ENCODE assay signal across 26 cellular contexts in genomic region chr21:41435728-41436127, GRCh38. TPM values are rescaled to one million over a fixed set of nuclear protein-coding genes. Genes with fewer than 3 reads are reported as not detected.
DNase-seq lines count a peak whose midpoint lies in the region; ATAC-seq and TF ChIP-seq lines count a peak whose summit lies in the region.
"Had no signal": no experiment of that assay in that cellular context is flagged by ENCODE, and none has a peak within 500 bp of the region (broad histone marks: within the 10 kb centered on the region; RNA-seq: fewer than 3 reads in every experiment).

No MANE protein-coding gene starts in this region.

- TF ChIP-seq POLR2A in heart left ventricle (IDR thresholded peaks at IDR 0.05) (no peak), esophagus muscularis mucosa (IDR thresholded peaks at IDR 0.05; ENCODE audit: low read depth) (no peak)

- H3K4me3 ChIP-seq in right atrium auricular region, result no peak overlapping the region
- H3K4me3 ChIP-seq in heart left ventricle, result no peak overlapping the region
- no peak overlapping the region for H3K4me3 ChIP-seq in esophagus muscularis mucosa
- H3K4me3 ChIP-seq in CD8-positive, alpha-beta T cell (ENCODE audit: low read depth, low read length), result no peak overlapping the region
- H3K4me3 ChIP-seq: K562, SJCRH30 had no signal

- POLR2A ChIA-PET in activated CD4-positive, alpha-beta T cell treated with anti-CD3 and anti-CD28 coated beads, Interleukin-2, amount 10 ng/mL, durations not matched to agents 7 days and 5 days (lab: Charles Lee), result no interaction called here
- POLR2A ChIA-PET in CD8-positive, alpha-beta T cell (lab: Charles Lee), result no interaction called here

- 85 to 95% (median 93%) methylated on average over 6 to 10 of the region's 10 CpGs for WGBS in heart left ventricle, 4 donors
- 98% methylated on average over 10 of the region's 10 CpGs for WGBS in esophagus muscularis mucosa

- no peaks in the 10 kb centered on the region for H3K4me1 ChIP-seq in right atrium auricular region
- H3K4me1 ChIP-seq in heart left ventricle, result no peaks in the 10 kb centered on the region
- no peaks in the 10 kb centered on the region for H3K4me1 ChIP-seq in esophagus muscularis mucosa
- no peaks in the 10 kb centered on the region for H3K4me1 ChIP-seq in CD8-positive, alpha-beta T cell (ENCODE audit: insufficient read depth, low read length)
- H3K4me1 ChIP-seq: BE2C, SJCRH30 had no signal

- no peaks in the 10 kb centered on the region for H3K27me3 Mint-ChIP-seq in activated CD4-positive, alpha-beta T cell treated with anti-CD3 and anti-CD28 coated beads, Interleukin-2, amount 10 ng/mL, durations not matched to agents 7 days and 5 days
- no peaks in the 10 kb centered on the region for H3K27me3 Mint-ChIP-seq in natural killer cell treated with Interleukin-12 subunit alpha and Interleukin-12 subunit beta and Interleukin-15 and Interleukin-18, amount 100 ng/mL, for 72 hours
- no peaks in the 10 kb centered on the region for H3K27me3 Mint-ChIP-seq in activated T-cell treated with anti-CD3 and anti-CD28 coated beads, Interleukin-2, amount 50 U/mL, for 4 hours (ENCODE audit: low read depth)
- no peaks in the 10 kb centered on the region for H3K27me3 Mint-ChIP-seq in CD8-positive, alpha-beta T cell (ENCODE audit: low read depth)

- TF ChIP-seq CTCF in right atrium auricular region (IDR thresholded peaks at IDR 0.05) (no peak), heart left ventricle (IDR thresholded peaks at IDR 0.05) (no peak), esophagus muscularis mucosa (IDR thresholded peaks at IDR 0.05) (no peak)
- no peak for TF ChIP-seq CTCF in CD8-positive, alpha-beta T cell (IDR thresholded peaks at IDR 0.05)

- peaks cover 93% of the 10 kb centered on the region for H3K36me3 Mint-ChIP-seq in activated CD4-positive, alpha-beta T cell treated with anti-CD3 and anti-CD28 coated beads, Interleukin-2, amount 10 ng/mL, durations not matched to agents 7 days and 5 days (ENCODE audit: low read depth)
- peaks cover 31% of the 10 kb centered on the region for H3K36me3 Mint-ChIP-seq in natural killer cell treated with Interleukin-12 subunit alpha and Interleukin-12 subunit beta and Interleukin-15 and Interleukin-18, amount 100 ng/mL, for 72 hours
- H3K36me3 Mint-ChIP-seq in activated T-cell treated with anti-CD3 and anti-CD28 coated beads, Interleukin-2, amount 50 U/mL, for 4 hours (ENCODE audit: insufficient read depth), result peaks cover 70% of the 10 kb centered on the region
- H3K36me3 Mint-ChIP-seq in CD8-positive, alpha-beta T cell, result peaks cover 95% of the 10 kb centered on the region

- peak; percentile 1 for DNase-seq in activated CD4-positive, alpha-beta T cell treated with anti-CD3 and anti-CD28 coated beads, Interleukin-2, amount 10 ng/mL, durations not matched to agents 7 days and 5 days
- no peak for DNase-seq in activated CD4-positive, alpha-beta T cell treated with anti-CD3 and anti-CD28 coated beads, Interleukin-2, amount 50 U/mL, for 1 hour
- peak; percentile 32 for DNase-seq in right atrium auricular region (ENCODE audit: low spot score)
- no peak for DNase-seq in heart left ventricle
- peak; percentile 62 for DNase-seq in esophagus muscularis mucosa (ENCODE audit: extremely low spot score)
- DNase-seq in natural killer cell treated with Interleukin-12 subunit alpha and Interleukin-12 subunit beta and Interleukin-15 and Interleukin-18, amount 100 ng/mL, for 72 hours (ENCODE audit: low spot score), result no peak
- no peak for DNase-seq in activated T-cell treated with anti-CD3 and anti-CD28 coated beads, Interleukin-2, amount 50 U/mL, for 4 hours
- DNase-seq in CD8-positive, alpha-beta T cell, result no peak
- DNase-seq: 8988T, ACHN, BE2C, DMS153, DND-41, HCEC 1CT, Kasumi-1, NCI-H1092 treated with DMSO at 0.1 percent for 48 hours, NCI-H1436 treated with DMSO at 0.1 percent for 48 hours, NCI-H187 treated with DMSO at 0.1 percent for 48 hours, NCI-H2171 treated with DMSO at 0.1 percent for 48 hours, NCI-H524 treated with DMSO at 0.1 percent for 48 hours, NCI-H774, PC-3, SJCRH30 had no signal

- H3K36me3 ChIP-seq in right atrium auricular region, result peaks cover 46% of the 10 kb centered on the region
- peaks cover 0 to 100% (median 92%) of the 10 kb centered on the region in 9 donors for H3K36me3 ChIP-seq in heart left ventricle
- peaks cover 27 to 100% (median 81%) of the 10 kb centered on the region in 4 donors for H3K36me3 ChIP-seq in esophagus muscularis mucosa
- H3K36me3 ChIP-seq in CD8-positive, alpha-beta T cell (ENCODE audit: insufficient read depth, low read length), result peaks cover 74% of the 10 kb centered on the region
- H3K36me3 ChIP-seq: BE2C, SJCRH30 had no signal

- H3K4me3 Mint-ChIP-seq in activated CD4-positive, alpha-beta T cell treated with anti-CD3 and anti-CD28 coated beads, Interleukin-2, amount 10 ng/mL, durations not matched to agents 7 days and 5 days, result no peak overlapping the region
- no peak overlapping the region for H3K4me3 Mint-ChIP-seq in natural killer cell treated with Interleukin-12 subunit alpha and Interleukin-12 subunit beta and Interleukin-15 and Interleukin-18, amount 100 ng/mL, for 72 hours
- no peak overlapping the region for H3K4me3 Mint-ChIP-seq in activated T-cell treated with anti-CD3 and anti-CD28 coated beads, Interleukin-2, amount 50 U/mL, for 4 hours
- H3K4me3 Mint-ChIP-seq in CD8-positive, alpha-beta T cell, result no peak overlapping the region
- H3K4me3 Mint-ChIP-seq: CD14-positive monocyte had no signal

- H3K9me3 Mint-ChIP-seq in activated CD4-positive, alpha-beta T cell treated with anti-CD3 and anti-CD28 coated beads, Interleukin-2, amount 10 ng/mL, durations not matched to agents 7 days and 5 days, result peaks cover 5% of the 10 kb centered on the region
- no peaks in the 10 kb centered on the region for H3K9me3 Mint-ChIP-seq in natural killer cell treated with Interleukin-12 subunit alpha and Interleukin-12 subunit beta and Interleukin-15 and Interleukin-18, amount 100 ng/mL, for 72 hours
- H3K9me3 Mint-ChIP-seq in activated T-cell treated with anti-CD3 and anti-CD28 coated beads, Interleukin-2, amount 50 U/mL, for 4 hours, result peaks cover 8% of the 10 kb centered on the region
- H3K9me3 Mint-ChIP-seq in CD8-positive, alpha-beta T cell, result peaks cover 4% of the 10 kb centered on the region

- intact Hi-C loops in heart left ventricle (cut with DNase I) (loop anchor here in 1 of 10 donors (5.0 kb wide), 1 partner anchor 33 kb away; no protein-coding TSS in a partner anchor), esophagus muscularis mucosa (cut with DNase I) (no loop called here)
- intact Hi-C loops in CD8-positive, alpha-beta T cell (cut with DNase I, micrococcal nuclease), result no loop called here

- H3K4me1 Mint-ChIP-seq in activated CD4-positive, alpha-beta T cell treated with anti-CD3 and anti-CD28 coated beads, Interleukin-2, amount 10 ng/mL, durations not matched to agents 7 days and 5 days, result peaks cover 74% of the 10 kb centered on the region
- H3K4me1 Mint-ChIP-seq in natural killer cell treated with Interleukin-12 subunit alpha and Interleukin-12 subunit beta and Interleukin-15 and Interleukin-18, amount 100 ng/mL, for 72 hours (ENCODE audit: low read depth in 2 of 2), result peaks cover 0 to 8% of the 10 kb centered on the region in 2 donors
- H3K4me1 Mint-ChIP-seq in activated T-cell treated with anti-CD3 and anti-CD28 coated beads, Interleukin-2, amount 50 U/mL, for 4 hours (ENCODE audit: low read depth), result peaks cover 18% of the 10 kb centered on the region
- peaks cover 2% of the 10 kb centered on the region for H3K4me1 Mint-ChIP-seq in CD8-positive, alpha-beta T cell (ENCODE audit: low read depth)
- H3K4me1 Mint-ChIP-seq: CD14-positive monocyte had no signal

- CTCF ChIA-PET in activated CD4-positive, alpha-beta T cell treated with anti-CD3 and anti-CD28 coated beads, Interleukin-2, amount 10 ng/mL, durations not matched to agents 7 days and 5 days (lab: Charles Lee), result no interaction called here
- CTCF ChIA-PET in CD8-positive, alpha-beta T cell (lab: Charles Lee), result no interaction called here

- H3K27me3 ChIP-seq in right atrium auricular region, result no peaks in the 10 kb centered on the region
- no peaks in the 10 kb centered on the region for H3K27me3 ChIP-seq in heart left ventricle
- no peaks in the 10 kb centered on the region for H3K27me3 ChIP-seq in esophagus muscularis mucosa
- H3K27me3 ChIP-seq in CD8-positive, alpha-beta T cell (ENCODE audit: insufficient read depth, low read length), result no peaks in the 10 kb centered on the region
- H3K27me3 ChIP-seq: BE2C had no signal

- H3K27ac Mint-ChIP-seq in activated CD4-positive, alpha-beta T cell treated with anti-CD3 and anti-CD28 coated beads, Interleukin-2, amount 10 ng/mL, durations not matched to agents 7 days and 5 days, result no peak overlapping the region
- H3K27ac Mint-ChIP-seq in natural killer cell treated with Interleukin-12 subunit alpha and Interleukin-12 subunit beta and Interleukin-15 and Interleukin-18, amount 100 ng/mL, for 72 hours, result no peak overlapping the region
- no peak overlapping the region for H3K27ac Mint-ChIP-seq in CD8-positive, alpha-beta T cell

- no peak for ATAC-seq in heart left ventricle
- ATAC-seq in natural killer cell treated with Interleukin-12 subunit alpha and Interleukin-12 subunit beta and Interleukin-15 and Interleukin-18, amount 100 ng/mL, for 72 hours, result no peak
- ATAC-seq in activated T-cell treated with anti-CD3 and anti-CD28 coated beads, Interleukin-2, amount 50 U/mL, for 4 hours, result no peak
- no peak for ATAC-seq in CD8-positive, alpha-beta T cell
- ATAC-seq: K562, PC-3, Right ventricle myocardium inferior had no signal

- no peak for TF ChIP-seq EP300 in esophagus muscularis mucosa (IDR thresholded peaks at IDR 0.05)

- H3K9me3 ChIP-seq in right atrium auricular region (peaks cover 0 to 6% of the 10 kb centered on the region in 2 donors), heart left ventricle (peaks cover 0 to 12% (median 2%) of the 10 kb centered on the region in 12 donors), esophagus muscularis mucosa (no peaks in the 10 kb centered on the region)
- no peaks in the 10 kb centered on the region for H3K9me3 ChIP-seq in CD8-positive, alpha-beta T cell (ENCODE audit: low read length)
- H3K9me3 ChIP-seq: BE2C, SJCRH30 had no signal

- no peak overlapping the region for H3K27ac ChIP-seq in right atrium auricular region
- H3K27ac ChIP-seq in heart left ventricle, result no peak overlapping the region
- H3K27ac ChIP-seq in esophagus muscularis mucosa (replicated peaks in 1 of 4), result no peak overlapping the region
- H3K27ac ChIP-seq in CD8-positive, alpha-beta T cell (ENCODE audit: low read depth, low read length), result no peak overlapping the region
- H3K27ac ChIP-seq: SJCRH30 had no signal

RNA-seq across cellular contexts. Expression of gene MX1, which starts 9.7 kb away (rescaled TPM):
- total RNA-seq in activated CD4-positive, alpha-beta T cell treated with anti-CD3 and anti-CD28 coated beads, Interleukin-2, amount 10 ng/mL, durations not matched to agents 7 days and 5 days, result 100 to 1,000 TPM; 722 to 723 TPM
- total RNA-seq in right atrium auricular region (1 to 10 TPM; 6.9 to 8.5 TPM), heart left ventricle (10 to 100 TPM in 8 of 9 donors, 1 to 10 TPM in 1; 6.3 to 53.9 (median 17.2) TPM), esophagus muscularis mucosa (10 to 100 TPM; 13.8 to 34.6 (median 22.2) TPM)
- polyA plus RNA-seq in heart left ventricle, result 1 to 10 TPM; 6.2 to 9.5 TPM
- total RNA-seq in natural killer cell treated with Interleukin-12 subunit alpha and Interleukin-12 subunit beta and Interleukin-15 and Interleukin-18, amount 100 ng/mL, for 72 hours, result 10 to 100 TPM; 10.9 to 19.2 TPM
- 10 to 100 TPM; 13.8 to 33.8 (median 22.7) TPM for total RNA-seq in activated T-cell treated with anti-CD3 and anti-CD28 coated beads, Interleukin-2, amount 50 U/mL, for 4 hours
- total RNA-seq in CD8-positive, alpha-beta T cell, result 10 to 100 TPM; 69.1 to 71.0 TPM
- total RNA-seq: SJCRH30 had no signal

Comparison
In these comparisons a context has a peak if more than half of its experiments do, and no peak if none do; other contexts are left out.
1. DNase-seq: peak in activated CD4-positive, alpha-beta T cell treated with anti-CD3 and anti-CD28 coated beads, Interleukin-2, amount 10 ng/mL, durations not matched to agents 7 days and 5 days (single experiment), right atrium auricular region (single experiment) and esophagus muscularis mucosa (single experiment); none in activated CD4-positive, alpha-beta T cell treated with anti-CD3 and anti-CD28 coated beads, Interleukin-2, amount 50 U/mL, for 1 hour (single experiment), heart left ventricle (0 of 5), natural killer cell treated with Interleukin-12 subunit alpha and Interleukin-12 subunit beta and Interleukin-15 and Interleukin-18, amount 100 ng/mL, for 72 hours (single experiment), activated T-cell treated with anti-CD3 and anti-CD28 coated beads, Interleukin-2, amount 50 U/mL, for 4 hours (single experiment) and CD8-positive, alpha-beta T cell (0 of 7).
2. RNA of gene MX1, which starts 9.7 kb away (total RNA-seq): 722 to 723 TPM in activated CD4-positive, alpha-beta T cell treated with anti-CD3 and anti-CD28 coated beads, Interleukin-2, amount 10 ng/mL, durations not matched to agents 7 days and 5 days; 69.1 to 71.0 TPM in CD8-positive, alpha-beta T cell, 13.8 to 34.6 TPM in esophagus muscularis mucosa, 13.8 to 33.8 TPM in activated T-cell treated with anti-CD3 and anti-CD28 coated beads, Interleukin-2, amount 50 U/mL, for 4 hours, 10.9 to 19.2 TPM in natural killer cell treated with Interleukin-12 subunit alpha and Interleukin-12 subunit beta and Interleukin-15 and Interleukin-18, amount 100 ng/mL, for 72 hours, 6.3 to 53.9 TPM in heart left ventricle and 6.9 to 8.5 TPM in right atrium auricular region; every median in the first group is over 10 times any median in the second.